In the genomic region with DNA sequence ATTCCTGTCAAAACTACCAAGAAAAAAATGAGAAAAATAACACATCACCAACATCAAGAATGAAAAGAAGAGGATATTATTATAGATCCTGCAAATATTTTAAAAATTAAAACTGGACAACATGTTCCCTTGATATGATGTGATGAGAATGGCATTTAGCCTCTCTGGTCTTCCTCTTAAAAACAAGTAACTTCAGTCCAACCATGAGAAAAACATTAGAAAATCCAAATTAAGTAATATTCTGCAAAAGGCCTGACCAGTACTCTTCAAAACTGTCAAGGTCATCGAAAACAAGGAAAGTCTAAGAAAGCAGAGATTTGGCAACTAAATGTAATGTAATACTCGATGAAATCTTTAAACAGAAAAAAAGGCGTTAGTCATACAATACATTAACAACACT, we compare ENCODE assay signal across 12 cellular contexts.
DNase-seq lines count a peak whose midpoint lies in the region; ATAC-seq and TF ChIP-seq lines count a peak whose summit lies in the region.
"Had no signal": no experiment of that assay in that cellular context is flagged by ENCODE, and none has a peak within 500 bp of the region (broad histone marks: within the 10 kb centered on the region; RNA-seq: fewer than 3 reads in every experiment).

No MANE protein-coding gene starts in this region.

- CTCF ChIA-PET in IMR-90 (lab: Yijun Ruan, JAX) = interaction anchor here (0.5 kb wide), 1 partner anchor 40 kb away, joined by 3 read pairs; no protein-coding TSS in a partner anchor

- intact Hi-C loops in IMR-90 (cut with micrococcal nuclease) (no loop called here), sciatic nerve (cut with DNase I) (no loop called here)

- H3K27me3 ChIP-seq in IMR-90 (ENCODE audit: control insufficient read depth, insufficient read depth, low read length) = no peaks in the 10 kb centered on the region
- H3K27me3 ChIP-seq: BLaER1 treated with 17β-estradiol and CSF1 and Interleukin-3, amounts not matched to agents 10 nM and 100 nM had no signal

- no peak overlapping the region for H2BK120ac ChIP-seq in IMR-90 (ENCODE audit: low read depth, low read length)

- H3K23ac ChIP-seq in IMR-90 (ENCODE audit: low read depth, low read length) = no peak overlapping the region

- H2AK9ac ChIP-seq in IMR-90 (replicated peaks; ENCODE audit: low read depth, low read length, poor library complexity) = no peak overlapping the region

- no peaks in the 10 kb centered on the region for H3K9me3 ChIP-seq in IMR-90 (ENCODE audit: control insufficient read depth, insufficient read depth, low read length)
- H3K9me3 ChIP-seq: BLaER1 treated with 17β-estradiol and CSF1 and Interleukin-3, amounts not matched to agents 10 nM and 100 nM had no signal

- DNase-seq in IMR-90 = no peak
- DNase-seq in amniotic epithelial cell (ENCODE audit: low read depth) = peak; percentile 22
- DNase-seq in fibroblast of mammary gland (ENCODE audit: low read depth) = peak; percentile 14
- DNase-seq in sciatic nerve (ENCODE audit: low spot score) = no peak
- no peak for DNase-seq in HPDE6-E6E7 (ENCODE audit: extremely low spot score)
- no peak for DNase-seq in NCI-H524 treated with DMSO at 0.1 percent for 48 hours (lab: John Stamatoyannopoulos, UW)
- DNase-seq: CD4-positive, CD25-positive, alpha-beta regulatory T cell; GF-D8; H7 had no signal

- in situ Hi-C loops in IMR-90 (cut with MboI; ENCODE audit: low sequenced_read_pairs) = no loop called here

- TF ChIP-seq POLR2A in IMR-90 (IDR thresholded peaks at IDR 0.05; ENCODE audit: low read depth, low read length) (no peak), GM18505 (IDR thresholded peaks at IDR 0.05; ENCODE audit: borderline replicate concordance, extremely low read depth, insufficient read depth, insufficient read length) (no peak)

- no peak overlapping the region for H4K91ac ChIP-seq in IMR-90 (ENCODE audit: insufficient read depth, low read depth, low read length)

- H2BK20ac ChIP-seq in IMR-90 (ENCODE audit: low read depth, low read length) = no peak overlapping the region

- no peak overlapping the region for H3K27ac ChIP-seq in IMR-90 (ENCODE audit: insufficient read depth, low read length)
- H3K27ac ChIP-seq: BLaER1 treated with 17β-estradiol and CSF1 and Interleukin-3, amounts not matched to agents 10 nM and 100 nM had no signal

- H2AFZ ChIP-seq in IMR-90 (replicated peaks; ENCODE audit: low read length, poor library complexity) = no peak overlapping the region
- H2AFZ ChIP-seq: GM23338 had no signal

- no peak overlapping the region for H2BK5ac ChIP-seq in IMR-90 (ENCODE audit: low read depth, low read length, poor library complexity, severe bottlenecking)

- H3K79me1 ChIP-seq in IMR-90 (ENCODE audit: low read depth in 1 of 2, low read length in 2 of 2) = no peaks in the 10 kb centered on the region

- no peaks in the 10 kb centered on the region for H4K20me1 ChIP-seq in IMR-90 (ENCODE audit: insufficient read depth, low read length)
- H4K20me1 ChIP-seq: BLaER1 treated with 17β-estradiol and CSF1 and Interleukin-3, amounts not matched to agents 10 nM and 100 nM had no signal

- TF ChIP-seq CTCF in IMR-90 (conservative IDR thresholded peaks at IDR 0.05; ENCODE audit: low read depth, low read length) (no peak), fibroblast of mammary gland (conservative IDR thresholded peaks at IDR 0.05; ENCODE audit: control insufficient read depth, insufficient read depth, low read depth, low read length) (no peak)

- H3K56ac ChIP-seq in IMR-90 (ENCODE audit: extremely low read depth, insufficient read depth, low read length) = no peak overlapping the region

- no peak overlapping the region for H3K9ac ChIP-seq in IMR-90 (ENCODE audit: low read depth, low read length)
- H3K9ac ChIP-seq: BLaER1 treated with 17β-estradiol and CSF1 and Interleukin-3, amounts not matched to agents 10 nM and 100 nM had no signal

- dilution Hi-C loops in IMR-90 (cut with HindIII; ENCODE audit: low sequenced_read_pairs, unreplicated experiment) = no loop called here

- POLR2A ChIA-PET in IMR-90 (lab: Charles Lee; ENCODE audit: unreplicated experiment) = no interaction called here

- H3K36me3 ChIP-seq in IMR-90 (ENCODE audit: control insufficient read depth, insufficient read depth, low read length) = no peaks in the 10 kb centered on the region
- H3K36me3 ChIP-seq: BLaER1 treated with 17β-estradiol and CSF1 and Interleukin-3, amounts not matched to agents 10 nM and 100 nM had no signal

- H3K4ac ChIP-seq in IMR-90 (ENCODE audit: low read depth, low read length) = no peak overlapping the region

- WGBS in IMR-90 (ENCODE audit: extremely low coverage in 2 of 2, insufficient read length in 1 of 2), 2 experiments = no CpG with 5 or more reads among the region's 3 CpGs

- no peak overlapping the region for H3K4me3 ChIP-seq in IMR-90 (ENCODE audit: insufficient read depth, low read depth, low read length)
- no peak overlapping the region for H3K4me3 ChIP-seq in fibroblast of mammary gland (ENCODE audit: control insufficient read depth, low read depth, low read length)
- H3K4me3 ChIP-seq: BLaER1 treated with 17β-estradiol and CSF1 and Interleukin-3, amounts not matched to agents 10 nM and 100 nM; GM23338 had no signal

- BruUV-seq in IMR-90 (replicated peaks; lab: Mats Ljungman, UMichigan) = no TSS peak

- H4K8ac ChIP-seq in IMR-90 (ENCODE audit: low read depth in 2 of 2, low read length in 2 of 2) = no peak overlapping the region

- H2BK15ac ChIP-seq in IMR-90 (ENCODE audit: low read depth, low read length) = no peak overlapping the region

- ATAC-seq in IMR-90 (ENCODE audit: low read depth) = no peak
- ATAC-seq in sciatic nerve = peak; percentile 89
- ATAC-seq in GM18505 (IDR thresholded peaks at IDR 0.05; ENCODE audit: unreplicated experiment) = no peak
- ATAC-seq: GM23338 had no signal

- no peaks in the 10 kb centered on the region for H3K9me1 ChIP-seq in IMR-90 (ENCODE audit: insufficient read depth, low read length)

- H3K18ac ChIP-seq in IMR-90 (ENCODE audit: low read depth, low read length) = no peak overlapping the region

- TF ChIP-seq RAD21 in IMR-90 (IDR thresholded peaks at IDR 0.05; ENCODE audit: low read length) = no peak

- H3K14ac ChIP-seq in IMR-90 (replicated peaks; ENCODE audit: low read depth, low read length) = no peak overlapping the region

- no peak overlapping the region for H3K4me2 ChIP-seq in IMR-90 (ENCODE audit: low read depth, low read length)
- H3K4me2 ChIP-seq: BLaER1 treated with 17β-estradiol and CSF1 and Interleukin-3, amounts not matched to agents 10 nM and 100 nM; GM23338 had no signal

- H4K5ac ChIP-seq in IMR-90 (ENCODE audit: low read depth, low read length) = no peak overlapping the region

- no peak overlapping the region for H2AK5ac ChIP-seq in IMR-90 (ENCODE audit: low read depth, low read length)

- no peaks in the 10 kb centered on the region for H3K4me1 ChIP-seq in IMR-90 (ENCODE audit: control insufficient read depth, insufficient read depth, low read length)

TF ChIP-seq in IMR-90, 13 proteins besides CTCF, POLR2A, EP300 and RAD21:
- TF ChIP-seq CEBPB (IDR thresholded peaks at IDR 0.05; ENCODE audit: low read depth, low read length) (no peak), MAFK (IDR thresholded peaks at IDR 0.05; ENCODE audit: low read depth, low read length) (0 out of 2 replicates have a peak, but pooled peaks have one; percentile 34)

Comparison
In these comparisons a context has a peak if more than half of its experiments do, and no peak if none do; other contexts are left out.
1. DNase-seq: peak in amniotic epithelial cell (single experiment) and fibroblast of mammary gland (single experiment); none in IMR-90 (single experiment), sciatic nerve (single experiment), HPDE6-E6E7 (single experiment) and NCI-H524 treated with DMSO at 0.1 percent for 48 hours (single experiment).